Comparison of ENCODE assay signal across 25 cellular contexts in the genomic region with DNA sequence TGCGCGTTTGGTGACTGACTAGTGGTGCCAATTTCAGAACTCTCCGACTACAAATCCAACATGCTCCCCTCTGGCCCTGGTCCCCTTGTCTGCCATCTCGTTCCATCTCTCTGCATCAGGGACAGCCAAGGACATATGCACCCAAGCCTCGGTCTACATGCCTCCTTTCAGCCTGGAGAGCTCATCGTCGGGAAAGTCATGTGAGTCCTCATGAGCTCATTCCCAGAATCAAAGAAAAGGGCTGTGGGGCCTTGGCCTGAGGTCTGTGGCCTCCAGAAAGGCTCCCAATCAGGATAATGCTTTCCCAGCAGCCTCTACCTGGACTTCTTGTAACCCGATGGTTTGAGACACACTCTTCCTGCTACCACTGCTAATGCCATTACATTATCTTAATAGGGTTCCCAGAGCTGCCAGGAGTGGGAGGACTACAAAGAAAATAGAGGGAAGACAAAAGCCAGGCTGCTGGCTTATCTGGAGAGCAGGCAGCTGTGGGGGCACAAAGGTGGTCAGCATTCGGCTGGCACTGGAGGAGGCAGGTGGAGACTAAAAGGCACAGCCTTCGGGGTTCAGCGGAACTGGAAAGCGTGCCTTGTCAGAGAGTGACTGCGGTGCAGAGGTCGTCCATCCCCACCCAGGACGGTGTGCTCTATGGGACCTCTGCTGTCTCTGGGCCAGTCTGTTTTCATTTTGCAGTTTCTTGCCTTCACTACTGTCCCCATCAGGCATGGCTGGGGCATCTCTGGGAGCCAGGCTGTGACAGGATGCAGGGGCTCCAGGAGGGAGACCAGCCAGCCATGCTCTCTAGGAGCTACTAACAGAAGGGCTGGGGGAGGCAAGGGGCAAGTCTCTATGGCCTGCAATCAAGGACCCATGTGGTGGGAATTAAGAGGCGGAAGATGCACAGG.
DNase-seq lines count a peak whose midpoint lies in the region; ATAC-seq and TF ChIP-seq lines count a peak whose summit lies in the region.
"Had no signal": no experiment of that assay in that cellular context is flagged by ENCODE, and none has a peak within 500 bp of the region (broad histone marks: within the 10 kb centered on the region; RNA-seq: fewer than 3 reads in every experiment).

No MANE protein-coding gene starts in this region.

- no peak overlapping the region for H2BK15ac ChIP-seq in neuronal stem cell (ENCODE audit: low read length)

- no peak overlapping the region for H3K4me3 Mint-ChIP-seq in endodermal cell
- H3K4me3 Mint-ChIP-seq: activated naive CD8-positive, alpha-beta T cell treated with anti-CD3 and anti-CD28 coated beads, Interleukin-2, amount 10 ng/mL, durations not matched to agents 7 days and 5 days; H9 had no signal

- peak overlapping the region; percentile 57 for H3K14ac ChIP-seq in neuronal stem cell (ENCODE audit: low read length)

- no peak overlapping the region for H4K91ac ChIP-seq in neuronal stem cell (ENCODE audit: low read depth, low read length, poor library complexity)

- peak overlapping the region; percentile 4 for H3K18ac ChIP-seq in neuronal stem cell (ENCODE audit: low read length)

- H3K4me3 ChIP-seq in BE2C (ENCODE audit: low read depth, low read length) = no peak overlapping the region
- H3K4me3 ChIP-seq in RWPE2 (ENCODE audit: severe bottlenecking) = no peak overlapping the region
- H3K4me3 ChIP-seq in endodermal cell (ENCODE audit: low read length) = no peak overlapping the region
- H3K4me3 ChIP-seq in neuronal stem cell (ENCODE audit: low read length in 2 of 2) = no peak overlapping the region

- no peak overlapping the region for H3K4ac ChIP-seq in neuronal stem cell (ENCODE audit: low read length)

- H3K4me1 ChIP-seq in BE2C (peaks cover 32% of the 10 kb centered on the region), RWPE2 (ENCODE audit: insufficient read depth, poor library complexity, severe bottlenecking) (no peaks in the 10 kb centered on the region), endodermal cell (ENCODE audit: control insufficient read depth, insufficient read depth, low read length) (peaks cover 9% of the 10 kb centered on the region), neuronal stem cell (ENCODE audit: control insufficient read depth in 2 of 2, insufficient read depth in 1 of 2, low read depth in 1 of 2, low read length in 2 of 2) (peaks cover 0 to 8% of the 10 kb centered on the region in 2 donors)

- H3K9ac ChIP-seq in endodermal cell (ENCODE audit: extremely low read depth, low read length, poor library complexity, severe bottlenecking) = no peak overlapping the region
- H3K9ac ChIP-seq in neuronal stem cell (ENCODE audit: low read depth, low read length, poor library complexity) = no peak overlapping the region

- H3K36me3 ChIP-seq in BE2C (no peaks in the 10 kb centered on the region), RWPE2 (ENCODE audit: low read depth) (no peaks in the 10 kb centered on the region), endodermal cell (ENCODE audit: control insufficient read depth, insufficient read depth, low read length) (no peaks in the 10 kb centered on the region), neuronal stem cell (replicated peaks in 1 of 2; ENCODE audit: control insufficient read depth in 2 of 2, insufficient read depth in 2 of 2, low read length in 2 of 2) (no peaks in the 10 kb centered on the region)

- no peaks in the 10 kb centered on the region for H3K79me1 ChIP-seq in neuronal stem cell (ENCODE audit: low read depth, low read length)

- H2BK5ac ChIP-seq in neuronal stem cell (ENCODE audit: low read length) = no peak overlapping the region

- H2BK120ac ChIP-seq in neuronal stem cell (ENCODE audit: low read depth, low read length) = no peak overlapping the region

- no peak overlapping the region for H2BK12ac ChIP-seq in neuronal stem cell (ENCODE audit: low read length)

- H3K27me3 Mint-ChIP-seq in endodermal cell (ENCODE audit: insufficient read depth) = no peaks in the 10 kb centered on the region

- TF ChIP-seq CTCF in BE2C (IDR thresholded peaks at IDR 0.05; ENCODE audit: low read depth, low read length) (no peak), RWPE2 (IDR thresholded peaks at IDR 0.05; ENCODE audit: poor library complexity, severe bottlenecking) (no peak), endodermal cell (conservative IDR thresholded peaks at IDR 0.05) (no peak)

- no peak overlapping the region for H2AK5ac ChIP-seq in neuronal stem cell (ENCODE audit: low read depth, low read length)

- no peak overlapping the region for H3K4me2 ChIP-seq in neuronal stem cell (ENCODE audit: insufficient read depth, low read length, poor library complexity, severe bottlenecking)

- no peaks in the 10 kb centered on the region for H3K27me3 ChIP-seq in BE2C
- H3K27me3 ChIP-seq in RWPE2 (ENCODE audit: insufficient read depth, poor library complexity, severe bottlenecking) = no peaks in the 10 kb centered on the region
- no peaks in the 10 kb centered on the region for H3K27me3 ChIP-seq in endodermal cell (ENCODE audit: control insufficient read depth, insufficient read depth, low read length, poor library complexity, severe bottlenecking)
- H3K27me3 ChIP-seq in neuronal stem cell (ENCODE audit: control insufficient read depth in 3 of 3, insufficient read depth in 3 of 3, low read depth in 1 of 3, low read length in 3 of 3) = peaks cover 0 to 4% (median 0%) of the 10 kb centered on the region in 3 experiments

- no peak for ATAC-seq in RWPE2 (ENCODE audit: low read depth)
- no peak for ATAC-seq in GM18502 (IDR thresholded peaks at IDR 0.05; ENCODE audit: poor library complexity, unreplicated experiment)

- no peak overlapping the region for H3K27ac Mint-ChIP-seq in endodermal cell
- H3K27ac Mint-ChIP-seq: activated naive CD8-positive, alpha-beta T cell treated with anti-CD3 and anti-CD28 coated beads, Interleukin-2, amount 10 ng/mL, durations not matched to agents 7 days and 5 days; H9; progenitor cell of endocrine pancreas had no signal

- no peak overlapping the region for H3K23ac ChIP-seq in neuronal stem cell (ENCODE audit: low read depth, low read length, poor library complexity)

- no peak overlapping the region for H4K8ac ChIP-seq in neuronal stem cell (ENCODE audit: low read depth, low read length)

- WGBS in endodermal cell (ENCODE audit: insufficient coverage in 1 of 2, insufficient read length in 1 of 2), 2 experiments = 90 to 93% methylated on average over 9 to 16 of the region's 16 CpGs
- no CpG with 5 or more reads among the region's 16 CpGs for WGBS in neuronal stem cell (ENCODE audit: extremely low coverage in 2 of 2, insufficient read length in 2 of 2, insufficient replicate concordance in 1 of 2), 2 donors

- peaks cover 14% of the 10 kb centered on the region for H3K4me1 Mint-ChIP-seq in endodermal cell
- H3K4me1 Mint-ChIP-seq: activated naive CD8-positive, alpha-beta T cell treated with anti-CD3 and anti-CD28 coated beads, Interleukin-2, amount 10 ng/mL, durations not matched to agents 7 days and 5 days had no signal

- H3K9me3 Mint-ChIP-seq in endodermal cell = no peaks in the 10 kb centered on the region
- H3K9me3 Mint-ChIP-seq: activated naive CD8-positive, alpha-beta T cell treated with anti-CD3 and anti-CD28 coated beads, Interleukin-2, amount 10 ng/mL, durations not matched to agents 7 days and 5 days; H9 had no signal

- H3K36me3 Mint-ChIP-seq in endodermal cell (ENCODE audit: low read depth) = no peaks in the 10 kb centered on the region
- H3K36me3 Mint-ChIP-seq: activated naive CD8-positive, alpha-beta T cell treated with anti-CD3 and anti-CD28 coated beads, Interleukin-2, amount 10 ng/mL, durations not matched to agents 7 days and 5 days had no signal

- no peak overlapping the region for H3K27ac ChIP-seq in RWPE2 (ENCODE audit: poor library complexity, severe bottlenecking)
- no peak overlapping the region for H3K27ac ChIP-seq in endodermal cell (ENCODE audit: low read depth, low read length)
- H3K27ac ChIP-seq in neuronal stem cell (replicated peaks; ENCODE audit: low read length) = no peak overlapping the region

- H2AFZ ChIP-seq in neuronal stem cell (ENCODE audit: low read length) = no peak overlapping the region

- H3K9me3 ChIP-seq in BE2C = no peaks in the 10 kb centered on the region
- H3K9me3 ChIP-seq in RWPE2 (ENCODE audit: severe bottlenecking) = no peaks in the 10 kb centered on the region
- H3K9me3 ChIP-seq in endodermal cell (ENCODE audit: control insufficient read depth, low read length) = no peaks in the 10 kb centered on the region
- H3K9me3 ChIP-seq in neuronal stem cell (replicated peaks in 1 of 2; ENCODE audit: control insufficient read depth in 2 of 2, insufficient read depth in 1 of 2, low read depth in 1 of 2, low read length in 2 of 2) = no peaks in the 10 kb centered on the region

- DNase-seq in BE2C = peak; percentile 72
- DNase-seq in RWPE2 (ENCODE audit: low spot score) = peak; percentile 46
- DNase-seq in endodermal cell = peak; percentile 37
- DNase-seq in neuronal stem cell (ENCODE audit: low spot score) = no peak
- no peak for DNase-seq in DMS114 treated with DMSO at 0.1 percent for 48 hours (lab: John Stamatoyannopoulos, UW; ENCODE audit: unreplicated experiment)
- DNase-seq in hippocampal formation (lab: John Stamatoyannopoulos, UW) = no peak
- DNase-seq in stimulated activated naive CD4-positive, alpha-beta T cell treated with Interleukin-2 at 50 U/mL for 16 hours (lab: John Stamatoyannopoulos, UW) = no peak
- DNase-seq: ACHN; activated CD4-positive, alpha-beta T cell treated with anti-CD3 and anti-CD28 coated beads for 4 hours; activated gamma-delta T cell; activated naive CD8-positive, alpha-beta T cell treated with anti-CD3 and anti-CD28 coated beads, Interleukin-2, amount 10 ng/mL, durations not matched to agents 7 days and 5 days; activated T-cell treated with anti-CD3 and anti-CD28 coated beads for 4 hours; cerebellar nuclear complex; DMS53; H9; IMR-90; mammary epithelial cell; NCI-H1048; NCI-H1694 treated with DMSO at 0.1 percent for 48 hours; NCI-H526; stimulated activated CD4-positive, alpha-beta T cell treated with anti-CD3 and anti-CD28 coated beads, Interleukin-15, amount 100 ng/mL, for 24 hours; stimulated activated naive CD4-positive, alpha-beta T cell; T-helper 2 cell had no signal

Comparison
In these comparisons a context has a peak if more than half of its experiments do, and no peak if none do; other contexts are left out.
1. DNase-seq: peak in BE2C (single experiment), RWPE2 (single experiment) and endodermal cell (single experiment); none in neuronal stem cell (single experiment), DMS114 treated with DMSO at 0.1 percent for 48 hours (single experiment), hippocampal formation (0 of 2) and stimulated activated naive CD4-positive, alpha-beta T cell treated with Interleukin-2 at 50 U/mL for 16 hours (single experiment).